In genomic region chr20:48360338-48360698, GRCh38 we compare ENCODE assay signal across 14 cellular contexts.
DNase-seq lines count a peak whose midpoint lies in the region; ATAC-seq and TF ChIP-seq lines count a peak whose summit lies in the region.
"Had no signal": no experiment of that assay in that cellular context is flagged by ENCODE, and none has a peak within 500 bp of the region (broad histone marks: within the 10 kb centered on the region; RNA-seq: fewer than 3 reads in every experiment).

No MANE protein-coding gene starts in this region.

- ATAC-seq in GM19324 (IDR thresholded peaks at IDR 0.05; ENCODE audit: low FRiP score, unreplicated experiment) = peak; percentile 50
- ATAC-seq in HG02840 (IDR thresholded peaks at IDR 0.05; ENCODE audit: low FRiP score, unreplicated experiment) = peak; percentile 22
- ATAC-seq in omental fat pad (ENCODE audit: low FRiP score) = no peak
- ATAC-seq in GM18858 (IDR thresholded peaks at IDR 0.05; ENCODE audit: unreplicated experiment) = no peak

- TF ChIP-seq CTCF in omental fat pad (IDR thresholded peaks at IDR 0.05) = no peak

- peak; percentile 49 for DNase-seq in ELF-1 (ENCODE audit: low read depth, low spot score)
- DNase-seq in NAMALWA (ENCODE audit: low spot score) = peak; percentile 79
- no peak for DNase-seq in glomerular visceral epithelial cell (ENCODE audit: extremely low spot score)
- no peak for DNase-seq in omental fat pad (ENCODE audit: low spot score)
- no peak for DNase-seq in HT-29 (ENCODE audit: low spot score)
- DNase-seq: activated naive CD4-positive, alpha-beta T cell treated with anti-CD3 and anti-CD28 coated beads, Interleukin-2, amount 50 U/mL, for 16 hours; central memory CD4-positive, alpha-beta T cell; DND-41; midbrain; stimulated activated CD4-positive, alpha-beta T cell treated with anti-CD3 and anti-CD28 coated beads, Interleukin-4, amount 100 ng/mL, for 1 hour; substantia nigra had no signal

Comparison
In these comparisons a context has a peak if more than half of its experiments do, and no peak if none do; other contexts are left out.
1. DNase-seq: peak in ELF-1 (single experiment) and NAMALWA (single experiment); none in glomerular visceral epithelial cell (single experiment), omental fat pad (single experiment) and HT-29 (single experiment).
2. ATAC-seq: peak in GM19324 (single experiment) and HG02840 (single experiment); none in omental fat pad (single experiment) and GM18858 (single experiment).